In genomic region chr9:136971746-136972145, GRCh38 we compare ENCODE assay signal across 11 cellular contexts. TPM values are rescaled to one million over a fixed set of nuclear protein-coding genes. Genes with fewer than 3 reads are reported as not detected.
"Had no signal": no experiment of that assay in that cellular context is flagged by ENCODE, and none has a peak within 500 bp of the region (broad histone marks: within the 10 kb centered on the region; RNA-seq: fewer than 3 reads in every experiment).

No MANE protein-coding gene starts in this region.

- H3K27ac ChIP-seq: KMS-11 had no signal

- DNase-seq: H9, HCEC 1CT, HFFc6, KBM-7 had no signal

- H3K4me3 ChIP-seq: GM23338 had no signal

- H3K4me2 ChIP-seq: GM23338, KMS-11 had no signal

- H3K9ac ChIP-seq: KMS-11 had no signal

- H2AFZ ChIP-seq: GM23338 had no signal

- FAIRE-seq: H1, H54, HTR-8/SVneo had no signal

- ATAC-seq: GM23338 had no signal

RNA-seq across cellular contexts. Expression of gene PTGDS, which starts 5.6 kb away (rescaled TPM):
- total RNA-seq: HFFc6, HT-29 had no signal
- polyA plus RNA-seq: IgD-negative memory B cell had no signal

RNA-seq across cellular contexts. Expression of gene LCNL1, which starts 11.0 kb away (rescaled TPM):
- total RNA-seq: GM23338, H1, HFFc6, HT-29 had no signal
- polyA plus RNA-seq: IgD-negative memory B cell had no signal

RNA-seq across cellular contexts. Expression of gene LCN12, which starts 19.7 kb away (rescaled TPM):
- polyA plus RNA-seq: IgD-negative memory B cell had no signal

RNA-seq across cellular contexts. Expression of gene CLIC3, which starts 24.6 kb away (rescaled TPM):
- total RNA-seq: H1 had no signal
